In the genomic region with DNA sequence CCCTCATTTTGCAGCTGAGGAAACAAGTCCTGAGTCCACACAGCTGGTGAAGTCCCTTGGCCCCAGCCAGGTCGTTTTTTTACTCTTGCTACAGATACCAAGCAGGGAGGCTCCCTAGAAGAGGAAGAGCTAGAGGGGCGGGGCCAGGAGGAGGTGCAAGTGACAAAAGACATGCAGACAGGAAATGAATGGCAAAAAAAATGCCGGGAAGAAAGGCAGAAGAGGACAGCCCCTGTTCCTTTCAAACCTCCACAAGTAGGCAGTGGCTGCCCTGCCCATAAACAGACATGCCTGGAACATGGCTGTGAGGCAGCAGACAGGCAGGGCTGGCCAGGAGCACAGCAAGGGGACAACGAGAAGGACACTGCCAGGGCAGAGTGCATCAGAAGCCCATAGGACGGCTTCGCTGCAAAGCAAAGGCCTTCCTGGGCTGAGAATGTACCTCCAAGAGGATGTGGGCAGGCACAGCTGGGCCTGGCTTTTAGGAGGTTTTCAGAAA, we compare ENCODE assay signal across 8 cellular contexts.
DNase-seq lines count a peak whose midpoint lies in the region; ATAC-seq and TF ChIP-seq lines count a peak whose summit lies in the region.

No MANE protein-coding gene starts in this region.

- no peak for ATAC-seq in natural killer cell treated with Interleukin-12 subunit alpha and Interleukin-12 subunit beta and Interleukin-15 and Interleukin-18, amount 100 ng/mL, for 72 hours
- ATAC-seq in natural killer cell (no peak), foreskin keratinocyte (peak; percentile 34), upper lobe of left lung (ENCODE audit: low FRiP score in 2 of 2) (peak in 1 of 2 donors; percentile 56), GM21825 (IDR thresholded peaks at IDR 0.05; ENCODE audit: unreplicated experiment) (no peak), GM18511 (IDR thresholded peaks at IDR 0.05; ENCODE audit: unreplicated experiment) (no peak)

- no peaks in the 10 kb centered on the region for H3K9me2 ChIP-seq in OCI-LY7 (ENCODE audit: insufficient read depth, low read length)

- WGBS in upper lobe of left lung, 2 donors = 39 to 40% methylated on average over 6 of the region's 6 CpGs

- no peak for TF ChIP-seq EP300 in upper lobe of left lung (IDR thresholded peaks at IDR 0.05)

- H3K9me3 ChIP-seq in OCI-LY7 (ENCODE audit: low read length) (no peaks in the 10 kb centered on the region), upper lobe of left lung (no peaks in the 10 kb centered on the region)

- H3K27ac ChIP-seq in OCI-LY7 (ENCODE audit: low read depth, low read length, poor library complexity, severe bottlenecking) = no peak overlapping the region
- no peak overlapping the region for H3K27ac ChIP-seq in foreskin keratinocyte
- peak overlapping the region in 3 of 4 donors; percentile 4 to 27 (median 23) for H3K27ac ChIP-seq in upper lobe of left lung

- CTCF ChIA-PET in OCI-LY7 (lab: Charles Lee; ENCODE audit: unreplicated experiment) = interaction anchor here (0.6 kb wide), 1 partner anchor 608 kb away, joined by 6 read pairs; no protein-coding TSS in a partner anchor

- H3K27me3 ChIP-seq in foreskin keratinocyte (no peaks in the 10 kb centered on the region), upper lobe of left lung (no peaks in the 10 kb centered on the region)

- no peak overlapping the region; the same call in 1 of the 2 replicates for H2AFZ ChIP-seq in OCI-LY7 (ENCODE audit: low read length)

- H3K4me1 ChIP-seq in OCI-LY7 (ENCODE audit: insufficient read depth, low read length, poor library complexity, severe bottlenecking) (no peaks in the 10 kb centered on the region), foreskin keratinocyte (peaks cover 8% of the 10 kb centered on the region), upper lobe of left lung (peaks cover 6 to 12% (median 9%) of the 10 kb centered on the region in 4 donors)

- peaks cover 5 to 8% of the 10 kb centered on the region in 2 donors for H3K4me1 Mint-ChIP-seq in natural killer cell treated with Interleukin-12 subunit alpha and Interleukin-12 subunit beta and Interleukin-15 and Interleukin-18, amount 100 ng/mL, for 72 hours (ENCODE audit: low read depth in 2 of 2)
- H3K4me1 Mint-ChIP-seq in natural killer cell = peaks cover 5 to 13% of the 10 kb centered on the region in 2 donors

- peak; percentile 60 for DNase-seq in natural killer cell treated with Interleukin-12 subunit alpha and Interleukin-12 subunit beta and Interleukin-15 and Interleukin-18, amount 100 ng/mL, for 72 hours (ENCODE audit: low spot score)
- no peak for DNase-seq in natural killer cell
- DNase-seq in OCI-LY7 (ENCODE audit: low spot score) = peak; percentile 14
- DNase-seq in foreskin keratinocyte = no peak
- DNase-seq in upper lobe of left lung = peak in 1 of 2 donors; percentile 49
- DNase-seq in middle frontal gyrus (ENCODE audit: extremely low spot score, low spot score) = no peak

- no peaks in the 10 kb centered on the region for H3K9me3 Mint-ChIP-seq in natural killer cell treated with Interleukin-12 subunit alpha and Interleukin-12 subunit beta and Interleukin-15 and Interleukin-18, amount 100 ng/mL, for 72 hours
- no peaks in the 10 kb centered on the region for H3K9me3 Mint-ChIP-seq in natural killer cell

- no peak overlapping the region for H3K4me3 ChIP-seq in OCI-LY7 (ENCODE audit: low read depth, low read length, poor library complexity, severe bottlenecking)
- peak overlapping the region in 1 of 4 donors; percentile 8 for H3K4me3 ChIP-seq in upper lobe of left lung

- H3K36me3 ChIP-seq in OCI-LY7 (ENCODE audit: insufficient read depth, low read length) = no peaks in the 10 kb centered on the region
- H3K36me3 ChIP-seq in upper lobe of left lung = no peaks in the 10 kb centered on the region

- POLR2A ChIA-PET in OCI-LY7 (lab: Charles Lee) = no interaction called here

- TF ChIP-seq CTCF in natural killer cell (IDR thresholded peaks at IDR 0.05) = no peak
- no peak for TF ChIP-seq CTCF in OCI-LY7 (conservative IDR thresholded peaks at IDR 0.05; ENCODE audit: low read length)
- TF ChIP-seq CTCF in foreskin keratinocyte (conservative IDR thresholded peaks at IDR 0.05) = no peak
- TF ChIP-seq CTCF in upper lobe of left lung (IDR thresholded peaks at IDR 0.05) = no peak

- H3K4me3 Mint-ChIP-seq in natural killer cell treated with Interleukin-12 subunit alpha and Interleukin-12 subunit beta and Interleukin-15 and Interleukin-18, amount 100 ng/mL, for 72 hours = no peak overlapping the region
- no peak overlapping the region for H3K4me3 Mint-ChIP-seq in natural killer cell

- BruUV-seq in OCI-LY7 (replicated peaks; lab: Mats Ljungman, UMichigan) = no TSS peak

- H3K4me2 ChIP-seq in OCI-LY7 (ENCODE audit: low read length) = 0 out of 2 replicates have a peak overlapping the region, but pooled peaks have one; percentile 20

- peaks cover 0 to 3% of the 10 kb centered on the region in 2 donors for H3K27me3 Mint-ChIP-seq in natural killer cell treated with Interleukin-12 subunit alpha and Interleukin-12 subunit beta and Interleukin-15 and Interleukin-18, amount 100 ng/mL, for 72 hours
- H3K27me3 Mint-ChIP-seq in natural killer cell (ENCODE audit: low read depth in 2 of 2) = peaks cover 0 to 6% of the 10 kb centered on the region in 2 donors

- H3K27ac Mint-ChIP-seq in natural killer cell treated with Interleukin-12 subunit alpha and Interleukin-12 subunit beta and Interleukin-15 and Interleukin-18, amount 100 ng/mL, for 72 hours = peak overlapping the region in 1 of 2 donors; percentile 68
- peak overlapping the region in 1 of 2 donors; percentile 15 for H3K27ac Mint-ChIP-seq in natural killer cell

- TF ChIP-seq POLR2A in upper lobe of left lung (IDR thresholded peaks at IDR 0.05) = no peak

- H4K20me1 ChIP-seq in OCI-LY7 (ENCODE audit: insufficient read depth, low read length) = no peaks in the 10 kb centered on the region

- H3K79me2 ChIP-seq in OCI-LY7 (ENCODE audit: insufficient read depth, low read depth, low read length) = no peaks in the 10 kb centered on the region

- no peaks in the 10 kb centered on the region for H3K36me3 Mint-ChIP-seq in natural killer cell treated with Interleukin-12 subunit alpha and Interleukin-12 subunit beta and Interleukin-15 and Interleukin-18, amount 100 ng/mL, for 72 hours
- H3K36me3 Mint-ChIP-seq in natural killer cell = no peaks in the 10 kb centered on the region

- intact Hi-C loops in natural killer cell (cut with micrococcal nuclease) = no loop called here
- intact Hi-C loops in OCI-LY7 (cut with micrococcal nuclease; ENCODE audit: unreplicated experiment) = no loop called here

Comparison
In these comparisons a context has a peak if more than half of its experiments do, and no peak if none do; other contexts are left out.
1. DNase-seq: peak in natural killer cell treated with Interleukin-12 subunit alpha and Interleukin-12 subunit beta and Interleukin-15 and Interleukin-18, amount 100 ng/mL, for 72 hours (single experiment) and OCI-LY7 (single experiment); none in natural killer cell (single experiment), foreskin keratinocyte (0 of 2) and middle frontal gyrus (single experiment).
2. H3K27ac ChIP-seq: peak in upper lobe of left lung (3 of 4); none in OCI-LY7 (single experiment) and foreskin keratinocyte (single experiment).